15 cellular contexts compared by ENCODE assay signal in genomic region chr3:52182203-52182602, GRCh38. TPM values are rescaled to one million over a fixed set of nuclear protein-coding genes. Genes with fewer than 3 reads are reported as not detected.
A peak's percentile ranks its signal among the peaks of the same experiment; 100 is the strongest.
DNase-seq lines count a peak whose midpoint lies in the region; ATAC-seq and TF ChIP-seq lines count a peak whose summit lies in the region.
"Had no signal": no experiment of that assay in that cellular context is flagged by ENCODE, and none has a peak within 500 bp of the region (broad histone marks: within the 10 kb centered on the region; RNA-seq: fewer than 3 reads in every experiment).

No MANE protein-coding gene starts in this region.

- no peak for TF ChIP-seq CTCF in gastroesophageal sphincter (IDR thresholded peaks at IDR 0.05)
- no peak for TF ChIP-seq CTCF in neutrophil (IDR thresholded peaks at IDR 0.05)

- H3K4me3 ChIP-seq in gastroesophageal sphincter (no peak overlapping the region), neutrophil (ENCODE audit: low read depth in 1 of 2, low read length in 1 of 2) (no peak overlapping the region)

- no peak for TF ChIP-seq POLR2A in gastroesophageal sphincter (IDR thresholded peaks at IDR 0.05)

- TF ChIP-seq EP300 in gastroesophageal sphincter (IDR thresholded peaks at IDR 0.05), result no peak

- WGBS in gastroesophageal sphincter (ENCODE audit: low coverage in 1 of 2), 2 donors, result no CpG with 5 or more reads among the region's 6 CpGs

- H3K9me3 ChIP-seq in gastroesophageal sphincter (no peaks in the 10 kb centered on the region), neutrophil (no peaks in the 10 kb centered on the region)

- H3K4me1 ChIP-seq in gastroesophageal sphincter (no peaks in the 10 kb centered on the region), neutrophil (ENCODE audit: control insufficient read depth in 1 of 2, insufficient read depth in 1 of 2, low read depth in 1 of 2, low read length in 1 of 2) (peaks cover 27 to 34% of the 10 kb centered on the region in 2 experiments)

- peak; percentile 17 for ATAC-seq in gastroesophageal sphincter
- no peak for ATAC-seq in GM19452 (IDR thresholded peaks at IDR 0.05; ENCODE audit: unreplicated experiment)
- ATAC-seq: left colon had no signal

- H3K27ac ChIP-seq in gastroesophageal sphincter (no peak overlapping the region), neutrophil (peak overlapping the region; percentile 5)

- H3K36me3 ChIP-seq in gastroesophageal sphincter (no peaks in the 10 kb centered on the region), neutrophil (no peaks in the 10 kb centered on the region)

- DNase-seq in GF-D8 (lab: John Stamatoyannopoulos, UW), result peak; percentile 85
- peak; percentile 56 for DNase-seq in SKM-1 treated with dmso at 0.1 percent for 144 hours (lab: John Stamatoyannopoulos, UW; ENCODE audit: unreplicated experiment)
- DNase-seq in NCI-H2196 (lab: John Stamatoyannopoulos, UW; ENCODE audit: unreplicated experiment), result no peak
- DNase-seq in HuH-7 (ENCODE audit: low spot score), result no peak
- no peak for DNase-seq in DMS 273 treated with DMSO at 0.1 percent for 48 hours (lab: John Stamatoyannopoulos, UW)
- DNase-seq: activated naive CD4-positive, alpha-beta T cell treated with anti-CD3 and anti-CD28 coated beads for 36 hours; cortex of kidney; KBM-7; left colon; NCI-H2029 treated with DMSO at 0.1 percent for 48 hours; NCI-H510A had no signal

- H3K27me3 ChIP-seq in gastroesophageal sphincter (no peaks in the 10 kb centered on the region), neutrophil (no peaks in the 10 kb centered on the region)

RNA-seq across cellular contexts. Expression of gene ALAS1, which starts 15.8 kb away (rescaled TPM):
- 10 to 100 TPM; 30.0 to 50.8 (median 35.8) TPM for total RNA-seq in gastroesophageal sphincter

RNA-seq across cellular contexts. Expression of gene POC1A, which starts 28.0 kb away (rescaled TPM):
- total RNA-seq in gastroesophageal sphincter, result 1 to 10 TPM in 2 of 4 donors, under 1 TPM in 2; 0.73 to 1.7 (median 0.93) TPM

RNA-seq across cellular contexts. Expression of gene TLR9, which starts 43.2 kb away (rescaled TPM):
- not detected for total RNA-seq in gastroesophageal sphincter
- total RNA-seq: frontal cortex had no signal

RNA-seq across cellular contexts. Expression of gene TWF2, which starts 56.8 kb away (rescaled TPM):
- 10 to 100 TPM; 46.8 to 79.5 (median 69.2) TPM for total RNA-seq in gastroesophageal sphincter

Comparison
In these comparisons a context has a peak if more than half of its experiments do, and no peak if none do; other contexts are left out.
1. DNase-seq: peak in GF-D8 (single experiment) and SKM-1 treated with dmso at 0.1 percent for 144 hours (single experiment); none in NCI-H2196 (single experiment), HuH-7 (single experiment) and DMS 273 treated with DMSO at 0.1 percent for 48 hours (single experiment).